Comparison of ENCODE assay signal across 8 cellular contexts in the genomic region with DNA sequence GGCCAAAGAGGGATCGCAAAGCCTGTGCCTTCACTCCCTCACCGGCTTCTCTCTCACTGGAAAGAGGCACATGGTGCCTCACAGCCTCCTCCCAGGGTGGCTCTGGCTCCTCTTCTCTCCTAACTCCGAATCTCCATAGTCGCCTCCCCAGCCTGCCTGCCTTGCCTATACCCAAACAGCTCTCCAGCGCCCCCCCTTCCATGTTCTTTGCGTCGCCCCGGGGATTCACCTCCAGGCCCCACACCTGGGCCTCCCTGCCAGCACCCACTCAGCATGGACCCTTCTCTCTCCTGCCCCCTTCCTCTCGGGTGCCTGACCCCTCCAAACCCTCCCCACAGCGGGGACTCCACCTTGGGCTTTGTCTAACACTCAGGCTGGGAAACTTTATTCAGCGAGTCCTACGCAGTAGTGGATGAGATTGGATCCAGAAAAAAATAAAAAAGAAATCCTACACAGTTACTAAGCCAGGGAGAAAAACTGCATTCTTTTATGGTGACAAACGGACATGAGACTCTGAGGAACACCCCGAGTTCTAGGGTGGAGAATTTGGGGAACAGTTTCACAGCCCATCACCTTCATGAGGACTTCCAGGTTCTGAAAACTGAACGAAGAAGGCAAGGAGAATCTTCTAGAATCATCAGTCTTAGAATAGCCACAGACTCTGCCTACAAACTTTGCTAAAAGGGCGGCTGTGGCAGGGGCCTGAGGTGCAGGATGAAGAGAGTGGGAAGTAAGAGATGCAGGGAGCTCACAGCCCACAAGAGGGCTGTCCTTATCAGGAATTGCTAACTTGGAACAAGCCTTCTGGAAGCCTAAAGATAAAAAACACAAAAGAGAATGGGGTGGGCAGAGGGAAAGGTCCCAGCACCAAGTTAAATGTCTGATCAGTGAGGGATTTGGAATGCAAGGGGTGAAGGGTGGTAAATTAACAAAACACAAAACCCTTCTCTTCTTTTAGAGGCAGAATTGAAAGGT. TPM values are rescaled to one million over a fixed set of nuclear protein-coding genes. Genes with fewer than 3 reads are reported as not detected.
A peak's percentile ranks its signal among the peaks of the same experiment; 100 is the strongest.
DNase-seq lines count a peak whose midpoint lies in the region; ATAC-seq and TF ChIP-seq lines count a peak whose summit lies in the region.

No MANE protein-coding gene starts in this region.

- peak overlapping the region; percentile 52 for H2AFZ ChIP-seq in ACC112 (ENCODE audit: low read length, unreplicated experiment)

- WGBS in lower leg skin, 2 donors: 42 to 45% methylated on average over 16 of the region's 16 CpGs

- peaks cover 9% of the 10 kb centered on the region for H3K79me2 ChIP-seq in ACC112 (ENCODE audit: control insufficient read depth, insufficient read depth, low read length, unreplicated experiment)

- H3K4me3 ChIP-seq in ACC112 (ENCODE audit: low read depth, low read length) (peak overlapping the region; percentile 31; the same call in 1 of the 2 replicates), HFF-Myc (replicated peaks; ENCODE audit: low read depth, low read length) (no peak overlapping the region), astrocyte of the spinal cord (ENCODE audit: low read depth, low read length) (no peak overlapping the region), lower lobe of right lung (no peak overlapping the region), lower leg skin (ENCODE audit: low read depth, poor library complexity, severe bottlenecking) (no peak overlapping the region)

- no peak for TF ChIP-seq POLR2A in lower leg skin (IDR thresholded peaks at IDR 0.05)

- ATAC-seq in lower lobe of right lung: no peak

- H3K27ac ChIP-seq in ACC112 (ENCODE audit: low read depth, low read length) (peak overlapping the region; percentile 71), lower lobe of right lung (peak overlapping the region; percentile 94)

- no peaks in the 10 kb centered on the region for H3K9me3 ChIP-seq in lower lobe of right lung

- H3K4me1 ChIP-seq in ACC112 (ENCODE audit: control insufficient read depth, insufficient read depth, low read length, unreplicated experiment) (peaks cover 21% of the 10 kb centered on the region), lower lobe of right lung (peaks cover 93% of the 10 kb centered on the region)

- in situ Hi-C loops in astrocyte of the spinal cord (cut with HindIII; ENCODE audit: low sequenced_read_pairs): loop anchor here (25.0 kb wide), 1 partner anchor 235 kb away; no protein-coding TSS in a partner anchor

- intact Hi-C loops in lower lobe of right lung (cut with DNase I): no loop called here
- intact Hi-C loops in lower leg skin (cut with DNase I; ENCODE audit: low total_unique reads): no loop called here

- no peaks in the 10 kb centered on the region for H3K36me3 ChIP-seq in ACC112 (ENCODE audit: insufficient read depth, low read length)
- peaks cover 21% of the 10 kb centered on the region for H3K36me3 ChIP-seq in lower lobe of right lung

- TF ChIP-seq CTCF in HFF-Myc (IDR thresholded peaks at IDR 0.05; ENCODE audit: low read depth, low read length, missing control alignments) (peak; percentile 48), astrocyte of the spinal cord (IDR thresholded peaks at IDR 0.05; ENCODE audit: low read depth, low read length) (peak; percentile 72), lower lobe of right lung (IDR thresholded peaks at IDR 0.05) (peak; percentile 41), lower leg skin (IDR thresholded peaks at IDR 0.05) (no peak)

- H3K27me3 ChIP-seq in ACC112 (ENCODE audit: insufficient read depth, low read length): no peaks in the 10 kb centered on the region
- no peaks in the 10 kb centered on the region for H3K27me3 ChIP-seq in lower lobe of right lung (ENCODE audit: low read depth)

- no peak for DNase-seq in HFF-Myc (ENCODE audit: extremely low read depth, low read depth)
- DNase-seq in astrocyte of the spinal cord (ENCODE audit: low read depth, low spot score): peak; percentile 59
- DNase-seq in lower lobe of right lung: no peak
- no peak for DNase-seq in NCI-H1092 treated with DMSO at 0.1 percent for 48 hours (lab: John Stamatoyannopoulos, UW)
- DNase-seq in NK-92 (lab: John Stamatoyannopoulos, UW; ENCODE audit: unreplicated experiment): no peak
- DNase-seq in lower leg skin (ENCODE audit: low spot score in 2 of 2): no peak
- no peak for DNase-seq in NCI-H510A (lab: John Stamatoyannopoulos, UW)

RNA-seq across cellular contexts. Expression of a gene that starts 5.3 kb away (rescaled TPM):
- total RNA-seq in lower lobe of right lung (51.0 TPM), lower leg skin (10 to 100 TPM; 18.3 to 29.5 (median 25.8) TPM)

RNA-seq across cellular contexts. Expression of a gene that starts 35.3 kb away (rescaled TPM):
- total RNA-seq in lower lobe of right lung (32.1 TPM), lower leg skin (10 to 100 TPM; 23.6 to 53.6 (median 29.7) TPM)

Comparison
In these comparisons a context has a peak if more than half of its experiments do, and no peak if none do; other contexts are left out.
1. CTCF ChIP-seq: peak in HFF-Myc (single experiment), astrocyte of the spinal cord (single experiment) and lower lobe of right lung (single experiment); none in lower leg skin (0 of 3).